Comparison of ENCODE assay signal across 19 cellular contexts in genomic region chr12:50809131-50809530, GRCh38. TPM values are rescaled to one million over a fixed set of nuclear protein-coding genes. Genes with fewer than 3 reads are reported as not detected.
"Had no signal": no experiment of that assay in that cellular context is flagged by ENCODE, and none has a peak within 500 bp of the region (broad histone marks: within the 10 kb centered on the region; RNA-seq: fewer than 3 reads in every experiment).

No MANE protein-coding gene starts in this region.

RNA-seq across cellular contexts. Expression of gene TMPRSS12, which starts 33.6 kb away (rescaled TPM):
- total RNA-seq: activated naive CD4-positive, alpha-beta T cell treated with anti-CD3 and anti-CD28 coated beads for 36 hours; activated naive CD4-positive, alpha-beta T cell treated with anti-CD3 and anti-CD28 coated beads, Interleukin-2, amount 50 U/mL, for 72 hours; activated naive CD8-positive, alpha-beta T cell treated with anti-CD3 and anti-CD28 coated beads for 36 hours; activated naive CD8-positive, alpha-beta T cell treated with anti-CD3 and anti-CD28 coated beads, Interleukin-2, amount 10 ng/mL, durations not matched to agents 7 days and 5 days; activated T-cell treated with anti-CD3 and anti-CD28 coated beads, Interleukin-2, amount 50 U/mL, for 4 hours; activated T-cell treated with anti-CD3 and anti-CD28 coated beads, Interleukin-2, amount 50 U/mL, for 72 hours; activated T-helper 1 cell treated with anti-CD3 and anti-CD28 coated beads, Interleukin-12 subunit alpha, Interleukin-12 subunit beta, Interleukin-2, Interleukin-4 antibody, amounts not matched to agents 30 ng/mL and 10 ng/mL and 1 ng/mL, durations not matched to agents 14 hours and 24 hours and 36 hours; activated T-helper 17 cell treated with anti-CD3 and anti-CD28 coated beads, Interleukin-2, amount 50 U/mL, for 72 hours; activated T-helper 2 cell treated with anti-CD3 and anti-CD28 coated beads, Interferon-gamma antibody, Interleukin-2, Interleukin-4, amounts not matched to agents 10 μg/mL and 5 μg/mL and 100 μg/mL, durations not matched to agents 14 hours and 24 hours and 36 hours; aorta; ascending aorta; astrocyte; body of pancreas; breast epithelium; bronchial epithelial cell; cardiac muscle cell; cardiac septum; cerebellum; chondrocyte had no signal
- polyA plus RNA-seq: aorta, cardiac muscle cell had no signal
